1 cellular context compared by ENCODE assay signal in the genomic region with DNA sequence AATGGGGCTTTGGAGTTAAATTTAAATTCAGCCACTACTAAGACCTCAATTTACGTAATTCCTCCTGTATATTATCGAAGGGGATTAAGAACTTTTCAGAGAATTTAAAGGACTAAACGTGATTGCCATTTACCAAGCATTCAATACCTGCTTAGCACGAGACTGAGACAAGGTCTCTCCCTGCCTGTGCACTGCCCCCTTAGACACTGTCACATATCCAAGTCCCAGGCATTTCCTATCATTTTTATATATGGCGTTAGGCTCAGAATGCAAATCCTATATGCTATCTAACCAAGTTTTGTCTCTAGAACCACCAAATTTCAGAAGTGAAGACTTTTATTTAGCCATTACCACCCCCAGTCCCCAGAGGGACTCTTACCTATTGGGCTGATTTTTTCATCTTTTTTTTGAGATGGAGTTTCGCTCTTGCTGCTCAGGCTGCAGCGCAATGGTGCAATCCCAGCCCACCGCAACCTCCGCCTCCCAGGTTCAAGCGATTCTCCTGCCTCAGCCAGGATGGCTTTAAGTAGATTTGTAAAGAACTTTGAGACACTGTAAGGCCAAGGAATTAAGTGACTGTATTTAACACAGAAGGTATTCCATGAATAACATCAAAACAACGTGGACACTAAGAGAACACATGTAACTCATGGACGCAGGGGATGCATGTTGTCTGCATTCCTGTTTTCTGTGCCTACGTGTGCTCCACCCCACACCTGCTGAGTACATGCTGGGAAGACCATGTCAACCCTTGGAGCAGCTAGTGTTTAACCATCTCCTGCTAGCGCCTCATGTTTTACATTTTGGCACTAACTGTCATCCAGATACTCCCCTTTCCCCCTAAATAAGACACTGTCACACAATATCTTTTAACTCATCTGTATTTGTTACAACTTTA.
A peak's percentile ranks its signal among the peaks of the same experiment; 100 is the strongest.
TF ChIP-seq lines count a peak whose summit lies in the region.

No MANE protein-coding gene starts in this region.

TF ChIP-seq in HepG2, 621 proteins besides CTCF, POLR2A, EP300 and RAD21 (continues in another document):
- no peak for TF ChIP-seq SMARCE1 (IDR thresholded peaks at IDR 0.05; ENCODE audit: borderline replicate concordance)
- TF ChIP-seq ZNF362 (CRISPR knock-in tag; IDR thresholded peaks at IDR 0.05; ENCODE audit: borderline replicate concordance): no peak
- TF ChIP-seq RBFOX2 (IDR thresholded peaks at IDR 0.05; ENCODE audit: low read depth, low read length): 0 out of 2 replicates have a peak, but pooled peaks have one; percentile 4
- TF ChIP-seq ZNF234 (CRISPR knock-in tag; conservative IDR thresholded peaks at IDR 0.05): no peak
- no peak for TF ChIP-seq ZNF34 (CRISPR knock-in tag; IDR thresholded peaks at IDR 0.05; ENCODE audit: borderline replicate concordance)
- no peak for TF ChIP-seq POLR2AphosphoS2 (IDR thresholded peaks at IDR 0.05; ENCODE audit: low read depth, low read length)
- no peak for TF ChIP-seq ZNF264 (CRISPR knock-in tag; IDR thresholded peaks at IDR 0.05)
- TF ChIP-seq ATAD3A (CRISPR knock-in tag; IDR thresholded peaks at IDR 0.05): no peak
- TF ChIP-seq CHD4 (IDR thresholded peaks at IDR 0.05; ENCODE audit: borderline replicate concordance, low read length): no peak
- TF ChIP-seq ZNF781 (CRISPR knock-in tag; IDR thresholded peaks at IDR 0.05; ENCODE audit: borderline replicate concordance, not compliant biosample characterization): no peak
- TF ChIP-seq RBM22 (optimal IDR thresholded peaks at IDR 0.05; ENCODE audit: low read length): peak; percentile 76
- TF ChIP-seq AGO1 (IDR thresholded peaks at IDR 0.05; ENCODE audit: low read depth, low read length, poor library complexity, severe bottlenecking): peak; percentile 90
- TF ChIP-seq RORA (CRISPR knock-in tag; IDR thresholded peaks at IDR 0.05): no peak
- no peak for TF ChIP-seq DMAP1 (CRISPR knock-in tag; IDR thresholded peaks at IDR 0.05)
- no peak for TF ChIP-seq MLXIP (CRISPR knock-in tag; IDR thresholded peaks at IDR 0.05; ENCODE audit: borderline replicate concordance)
- TF ChIP-seq NR2F6 (IDR thresholded peaks at IDR 0.05): no peak
- TF ChIP-seq NR2F6 (CRISPR knock-in tag; IDR thresholded peaks at IDR 0.05): no peak
- TF ChIP-seq IRF1 (CRISPR knock-in tag; IDR thresholded peaks at IDR 0.05; ENCODE audit: low read depth): no peak
- no peak for TF ChIP-seq SMAD1 (CRISPR knock-in tag; IDR thresholded peaks at IDR 0.05; ENCODE audit: borderline replicate concordance, low read depth)
- TF ChIP-seq MTF2 (CRISPR knock-in tag; IDR thresholded peaks at IDR 0.05; ENCODE audit: borderline replicate concordance): no peak
- no peak for TF ChIP-seq HNF4G (IDR thresholded peaks at IDR 0.05; ENCODE audit: borderline replicate concordance, low read depth, low read length)
- no peak for TF ChIP-seq HNF4G (CRISPR knock-in tag; IDR thresholded peaks at IDR 0.05; ENCODE audit: borderline replicate concordance, low read depth)
- TF ChIP-seq, protein P1, sequence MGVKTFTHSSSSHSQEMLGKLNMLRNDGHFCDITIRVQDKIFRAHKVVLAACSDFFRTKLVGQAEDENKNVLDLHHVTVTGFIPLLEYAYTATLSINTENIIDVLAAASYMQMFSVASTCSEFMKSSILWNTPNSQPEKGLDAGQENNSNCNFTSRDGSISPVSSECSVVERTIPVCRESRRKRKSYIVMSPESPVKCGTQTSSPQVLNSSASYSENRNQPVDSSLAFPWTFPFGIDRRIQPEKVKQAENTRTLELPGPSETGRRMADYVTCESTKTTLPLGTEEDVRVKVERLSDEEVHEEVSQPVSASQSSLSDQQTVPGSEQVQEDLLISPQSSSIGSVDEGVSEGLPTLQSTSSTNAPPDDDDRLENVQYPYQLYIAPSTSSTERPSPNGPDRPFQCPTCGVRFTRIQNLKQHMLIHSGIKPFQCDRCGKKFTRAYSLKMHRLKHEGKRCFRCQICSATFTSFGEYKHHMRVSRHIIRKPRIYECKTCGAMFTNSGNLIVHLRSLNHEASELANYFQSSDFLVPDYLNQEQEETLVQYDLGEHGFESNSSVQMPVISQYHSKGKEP (CRISPR knock-in tag; IDR thresholded peaks at IDR 0.05): no peak
- TF ChIP-seq, protein P2, sequence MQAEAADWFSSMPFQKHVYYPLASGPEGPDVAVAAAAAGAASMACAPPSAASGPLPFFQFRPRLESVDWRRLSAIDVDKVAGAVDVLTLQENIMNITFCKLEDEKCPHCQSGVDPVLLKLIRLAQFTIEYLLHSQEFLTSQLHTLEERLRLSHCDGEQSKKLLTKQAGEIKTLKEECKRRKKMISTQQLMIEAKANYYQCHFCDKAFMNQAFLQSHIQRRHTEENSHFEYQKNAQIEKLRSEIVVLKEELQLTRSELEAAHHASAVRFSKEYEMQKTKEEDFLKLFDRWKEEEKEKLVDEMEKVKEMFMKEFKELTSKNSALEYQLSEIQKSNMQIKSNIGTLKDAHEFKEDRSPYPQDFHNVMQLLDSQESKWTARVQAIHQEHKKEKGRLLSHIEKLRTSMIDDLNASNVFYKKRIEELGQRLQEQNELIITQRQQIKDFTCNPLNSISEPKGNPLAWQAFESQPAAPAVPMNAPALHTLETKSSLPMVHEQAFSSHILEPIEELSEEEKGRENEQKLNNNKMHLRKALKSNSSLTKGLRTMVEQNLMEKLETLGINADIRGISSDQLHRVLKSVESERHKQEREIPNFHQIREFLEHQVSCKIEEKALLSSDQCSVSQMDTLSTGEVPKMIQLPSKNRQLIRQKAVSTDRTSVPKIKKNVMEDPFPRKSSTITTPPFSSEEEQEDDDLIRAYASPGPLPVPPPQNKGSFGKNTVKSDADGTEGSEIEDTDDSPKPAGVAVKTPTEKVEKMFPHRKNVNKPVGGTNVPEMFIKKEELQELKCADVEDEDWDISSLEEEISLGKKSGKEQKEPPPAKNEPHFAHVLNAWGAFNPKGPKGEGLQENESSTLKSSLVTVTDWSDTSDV (CRISPR knock-in tag; IDR thresholded peaks at IDR 0.05): no peak
- TF ChIP-seq POLR2G (IDR thresholded peaks at IDR 0.05; ENCODE audit: low read depth, low read length): peak; percentile 42; the same call in 1 of the 2 replicates
- TF ChIP-seq BCLAF1 (IDR thresholded peaks at IDR 0.05): no peak
- TF ChIP-seq, protein P3, sequence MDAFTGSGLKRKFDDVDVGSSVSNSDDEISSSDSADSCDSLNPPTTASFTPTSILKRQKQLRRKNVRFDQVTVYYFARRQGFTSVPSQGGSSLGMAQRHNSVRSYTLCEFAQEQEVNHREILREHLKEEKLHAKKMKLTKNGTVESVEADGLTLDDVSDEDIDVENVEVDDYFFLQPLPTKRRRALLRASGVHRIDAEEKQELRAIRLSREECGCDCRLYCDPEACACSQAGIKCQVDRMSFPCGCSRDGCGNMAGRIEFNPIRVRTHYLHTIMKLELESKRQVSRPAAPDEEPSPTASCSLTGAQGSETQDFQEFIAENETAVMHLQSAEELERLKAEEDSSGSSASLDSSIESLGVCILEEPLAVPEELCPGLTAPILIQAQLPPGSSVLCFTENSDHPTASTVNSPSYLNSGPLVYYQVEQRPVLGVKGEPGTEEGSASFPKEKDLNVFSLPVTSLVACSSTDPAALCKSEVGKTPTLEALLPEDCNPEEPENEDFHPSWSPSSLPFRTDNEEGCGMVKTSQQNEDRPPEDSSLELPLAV (CRISPR knock-in tag; conservative IDR thresholded peaks at IDR 0.05; ENCODE audit: low read depth): no peak
- TF ChIP-seq ZNF572 (CRISPR knock-in tag; IDR thresholded peaks at IDR 0.05): no peak
- no peak for TF ChIP-seq ZBTB39 (CRISPR knock-in tag; IDR thresholded peaks at IDR 0.05)
